ENCODE assay signal across 8 cellular contexts in genomic region chrX:71253253-71254091, GRCh38. TPM values are rescaled to one million over a fixed set of nuclear protein-coding genes. Genes with fewer than 3 reads are reported as not detected.
DNase-seq lines count a peak whose midpoint lies in the region; ATAC-seq and TF ChIP-seq lines count a peak whose summit lies in the region.

No MANE protein-coding gene starts in this region.

- no peaks in the 10 kb centered on the region for H3K36me3 ChIP-seq in effector memory CD4-positive, alpha-beta T cell (ENCODE audit: control insufficient read depth, insufficient read depth, low read length)
- no peaks in the 10 kb centered on the region for H3K36me3 ChIP-seq in testis (ENCODE audit: low read depth, missing control alignments)

- intact Hi-C loops in testis (cut with DNase I; ENCODE audit: low total_unique reads): loop anchor here (10.0 kb wide), 1 partner anchor 69 kb away; no protein-coding TSS in a partner anchor

- H3K9me3 ChIP-seq in effector memory CD4-positive, alpha-beta T cell (ENCODE audit: control insufficient read depth, low read length): no peaks in the 10 kb centered on the region
- H3K9me3 ChIP-seq in testis: no peaks in the 10 kb centered on the region

- H3K27me3 Mint-ChIP-seq in mesothelial cell of epicardium (ENCODE audit: low read depth): no peaks in the 10 kb centered on the region

- ATAC-seq in GM21825 (IDR thresholded peaks at IDR 0.05; ENCODE audit: unreplicated experiment) (no peak), HG02623 (IDR thresholded peaks at IDR 0.05; ENCODE audit: unreplicated experiment) (no peak)

- H3K9me3 Mint-ChIP-seq in mesothelial cell of epicardium: peaks cover 9% of the 10 kb centered on the region

- H3K27ac ChIP-seq in effector memory CD4-positive, alpha-beta T cell (ENCODE audit: insufficient read depth, low read length, poor library complexity, severe bottlenecking): peak overlapping the region; percentile 75
- H3K27ac ChIP-seq in testis: peak overlapping the region; percentile 45 to 84

- WGBS in testis, 2 donors: 2% methylated on average over 10 of the region's 35 CpGs; no CpG with 5 or more reads in 1 of the 2 donors

- H3K36me3 Mint-ChIP-seq in mesothelial cell of epicardium: peaks cover 11% of the 10 kb centered on the region

- TF ChIP-seq CTCF in LNCAP (IDR thresholded peaks at IDR 0.05): peak; percentile 37; the same call in 1 of the 2 replicates
- peak; percentile 36 for TF ChIP-seq CTCF in mesothelial cell of epicardium (IDR thresholded peaks at IDR 0.05; ENCODE audit: unreplicated experiment)
- peak in 2 of 3 experiments; percentile 14 to 36 for TF ChIP-seq CTCF in testis (IDR thresholded peaks at IDR 0.05)

- DNase-seq in GM03348 (ENCODE audit: low spot score) (peak; percentile 72), mesothelial cell of epicardium (ENCODE audit: low spot score in 2 of 2, unreplicated experiment in 2 of 2) (peak in 1 of 2 experiments; percentile 71), testis (peak; percentile 44)
- DNase-seq in activated CD4-positive, alpha-beta T cell treated with anti-CD3 and anti-CD28 coated beads, Interleukin-2, amount 50 U/mL, for 4 hours: peak; percentile 8 to 15
- DNase-seq in effector memory CD4-positive, alpha-beta T cell: peak; percentile 1 to 32 (median 4)

- no peaks in the 10 kb centered on the region for H3K27me3 ChIP-seq in effector memory CD4-positive, alpha-beta T cell (replicated peaks; ENCODE audit: control insufficient read depth, insufficient read depth, low read length, poor library complexity, severe bottlenecking)
- H3K27me3 ChIP-seq in testis: no peaks in the 10 kb centered on the region

- H3K27ac Mint-ChIP-seq in mesothelial cell of epicardium: peak overlapping the region; percentile 94

- H3K4me3 Mint-ChIP-seq in mesothelial cell of epicardium: peak overlapping the region; percentile 94

- no peak for TF ChIP-seq POLR2A in testis (IDR thresholded peaks at IDR 0.05)

- peaks cover 12% of the 10 kb centered on the region for H3K4me1 ChIP-seq in effector memory CD4-positive, alpha-beta T cell (ENCODE audit: control insufficient read depth, insufficient read depth, low read length, poor library complexity, severe bottlenecking)
- peaks cover 10% of the 10 kb centered on the region for H3K4me1 ChIP-seq in testis

- H3K4me1 Mint-ChIP-seq in mesothelial cell of epicardium: peaks cover 24% of the 10 kb centered on the region

- H3K4me3 ChIP-seq in effector memory CD4-positive, alpha-beta T cell (ENCODE audit: insufficient read depth, low read depth, low read length, poor library complexity, severe bottlenecking): peak overlapping the region; percentile 91
- peak overlapping the region; percentile 61 to 65 for H3K4me3 ChIP-seq in testis

RNA-seq across cellular contexts. Expression of gene ZMYM3, which starts 0.5 kb away (rescaled TPM):
- 97.4 to 97.9 TPM (median 97.6 TPM) in 3 replicates for total RNA-seq in mesothelial cell of epicardium
- 10 to 100 TPM; 67.6 to 97.1 TPM for total RNA-seq in testis
- 36.8 TPM for polyA plus RNA-seq in testis (ENCODE audit: insufficient read depth, low read depth, low replicate concordance)

RNA-seq across cellular contexts. Expression of gene NONO, which starts 30.0 kb away (rescaled TPM):
- 611 to 640 TPM (median 632 TPM) in 3 replicates for total RNA-seq in mesothelial cell of epicardium
- total RNA-seq in testis: 100 to 1,000 TPM; 203 to 262 TPM
- 174 TPM for polyA plus RNA-seq in testis (ENCODE audit: insufficient read depth, low read depth, low replicate concordance)

RNA-seq across cellular contexts. Expression of gene GJB1, which starts 30.4 kb away (rescaled TPM):
- total RNA-seq in mesothelial cell of epicardium: 0.11 TPM in 1 of 3 replicates, not detected in the others
- total RNA-seq in testis: 10 to 100 TPM; 22.8 to 78.5 TPM
- polyA plus RNA-seq in testis (ENCODE audit: insufficient read depth, low read depth, low replicate concordance): 26.2 TPM

RNA-seq across cellular contexts. Expression of gene ITGB1BP2, which starts 48.1 kb away (rescaled TPM):
- total RNA-seq in mesothelial cell of epicardium (3.7 to 4.4 TPM (median 3.7 TPM) in 3 replicates), testis (10 to 100 TPM in 1 of 2 donors, 1 to 10 TPM in 1; 6.1 to 12.4 TPM)
- 2.0 TPM for polyA plus RNA-seq in testis (ENCODE audit: insufficient read depth, low read depth, low replicate concordance)

Comparison
In these comparisons a context has a peak if more than half of its experiments do, and no peak if none do; other contexts are left out.
1. RNA of gene GJB1, which starts 30.4 kb away (total RNA-seq): 22.8 to 78.5 TPM in testis; 0.11 TPM in mesothelial cell of epicardium; every median in the first group is over 10 times any median in the second.
2. Peak in every context shown above with its lines, with median percentiles within 50 percentile points of each other: CTCF ChIP-seq.